15 cellular contexts compared by ENCODE assay signal in the genomic region with DNA sequence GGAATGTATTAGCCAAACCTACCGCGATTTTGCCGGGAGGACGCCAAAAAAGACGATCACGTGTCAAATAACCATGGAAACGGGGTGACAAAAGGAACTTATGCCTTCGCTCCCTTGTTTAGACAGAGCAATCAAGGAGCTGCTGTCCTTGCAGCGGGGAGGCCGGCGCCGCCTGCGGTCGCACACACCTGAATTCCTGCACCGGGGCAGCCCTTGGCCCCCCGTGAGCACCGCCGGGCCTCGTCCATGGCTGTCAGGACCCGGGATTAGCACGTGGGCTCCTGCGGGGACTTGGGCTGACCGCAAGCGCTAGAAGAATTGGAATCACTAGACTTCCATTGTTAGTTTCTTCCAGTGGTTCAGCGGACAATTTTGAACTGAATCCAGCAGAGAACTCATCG.
DNase-seq lines count a peak whose midpoint lies in the region; ATAC-seq lines count a peak whose summit lies in the region.
"Had no signal": no experiment of that assay in that cellular context is flagged by ENCODE, and none has a peak within 500 bp of the region (broad histone marks: within the 10 kb centered on the region; RNA-seq: fewer than 3 reads in every experiment).

No MANE protein-coding gene starts in this region.

- intact Hi-C loops in right cardiac atrium (cut with DNase I) (no loop called here), Right ventricle myocardium superior (cut with DNase I) (no loop called here)

- H3K14ac ChIP-seq in neuronal stem cell (ENCODE audit: low read length) = no peak overlapping the region

- H3K9ac ChIP-seq in neuronal stem cell (ENCODE audit: low read depth, low read length, poor library complexity) (no peak overlapping the region), Karpas-422 (ENCODE audit: low read length) (no peak overlapping the region)

- H4K91ac ChIP-seq in neuronal stem cell (ENCODE audit: low read depth, low read length, poor library complexity) = no peak overlapping the region

- H3K4me1 ChIP-seq in right cardiac atrium (ENCODE audit: control insufficient read depth, insufficient read depth, low read length) = peaks cover 3% of the 10 kb centered on the region
- peaks cover 2 to 5% of the 10 kb centered on the region in 2 donors for H3K4me1 ChIP-seq in neuronal stem cell (ENCODE audit: control insufficient read depth in 2 of 2, insufficient read depth in 1 of 2, low read depth in 1 of 2, low read length in 2 of 2)
- no peaks in the 10 kb centered on the region for H3K4me1 ChIP-seq in Karpas-422 (ENCODE audit: low read length)

- peak overlapping the region; percentile 58 for H3K4me2 ChIP-seq in neuronal stem cell (ENCODE audit: insufficient read depth, low read length, poor library complexity, severe bottlenecking)
- H3K4me2 ChIP-seq in Karpas-422 (ENCODE audit: low read depth, low read length, poor library complexity, severe bottlenecking) = no peak overlapping the region
- H3K4me2 ChIP-seq: A549 had no signal

- H2BK5ac ChIP-seq in neuronal stem cell (ENCODE audit: low read length) = no peak overlapping the region

- H3K27ac ChIP-seq in right cardiac atrium (ENCODE audit: low read length) (no peak overlapping the region), neuronal stem cell (replicated peaks; ENCODE audit: low read length) (no peak overlapping the region), Karpas-422 (ENCODE audit: low read length) (no peak overlapping the region)
- H3K27ac ChIP-seq: A549, upper lobe of left lung had no signal

- H3K79me1 ChIP-seq in neuronal stem cell (ENCODE audit: low read depth, low read length) = no peaks in the 10 kb centered on the region

- 16% methylated on average over 26 of the region's 26 CpGs for WGBS in right cardiac atrium
- no CpG with 5 or more reads among the region's 26 CpGs for WGBS in neuronal stem cell (ENCODE audit: extremely low coverage in 2 of 2, insufficient read length in 2 of 2, insufficient replicate concordance in 1 of 2), 2 donors

- no peak overlapping the region for H2BK120ac ChIP-seq in neuronal stem cell (ENCODE audit: low read depth, low read length)

- H3K23ac ChIP-seq in neuronal stem cell (ENCODE audit: low read depth, low read length, poor library complexity) = no peak overlapping the region

- ATAC-seq in right cardiac atrium (peak; percentile 29 to 68), Right ventricle myocardium superior (ENCODE audit: poor library complexity) (no peak), GM21528 (IDR thresholded peaks at IDR 0.05; ENCODE audit: low FRiP score, unreplicated experiment) (no peak), HG02759 (IDR thresholded peaks at IDR 0.05; ENCODE audit: unreplicated experiment) (no peak)
- ATAC-seq: A549; activated T-helper 17 cell treated with anti-CD3 and anti-CD28 coated beads, Interleukin-2, amount 50 U/mL, for 72 hours had no signal

- H3K4ac ChIP-seq in neuronal stem cell (ENCODE audit: low read length) = no peak overlapping the region

- no peak overlapping the region for H4K8ac ChIP-seq in neuronal stem cell (ENCODE audit: low read depth, low read length)

- H3K36me3 ChIP-seq in neuronal stem cell (replicated peaks in 1 of 2; ENCODE audit: control insufficient read depth in 2 of 2, insufficient read depth in 2 of 2, low read length in 2 of 2) (no peaks in the 10 kb centered on the region), Karpas-422 (ENCODE audit: insufficient read depth, low read length) (no peaks in the 10 kb centered on the region)
- H3K36me3 ChIP-seq: upper lobe of left lung had no signal

- H3K27me3 ChIP-seq in right cardiac atrium (ENCODE audit: control insufficient read depth, insufficient read depth) (no peaks in the 10 kb centered on the region), neuronal stem cell (ENCODE audit: control insufficient read depth in 3 of 3, insufficient read depth in 3 of 3, low read depth in 1 of 3, low read length in 3 of 3) (peaks cover 0 to 27% (median 0%) of the 10 kb centered on the region in 3 experiments), Karpas-422 (ENCODE audit: low read length) (no peaks in the 10 kb centered on the region)

- DNase-seq in right cardiac atrium (peak; percentile 22 to 60 (median 58)), Right ventricle myocardium superior (no peak), globus pallidus (ENCODE audit: low spot score) (peak; percentile 41), neuronal stem cell (ENCODE audit: low spot score) (peak; percentile 73), Karpas-422 (no peak), MV-4-11 (lab: John Stamatoyannopoulos, UW) (no peak)
- DNase-seq: activated CD4-positive, CD25-positive, alpha-beta regulatory T cell treated with anti-CD3 and anti-CD28 coated beads, Interleukin-2, amount 50 U/mL, for 72 hours; cortex of kidney; NCI-H2171 treated with DMSO at 0.1 percent for 48 hours; SHP77 treated with DMSO at 0.1 percent for 48 hours had no signal

- no peak overlapping the region for H2AK5ac ChIP-seq in neuronal stem cell (ENCODE audit: low read depth, low read length)

- H2AFZ ChIP-seq in neuronal stem cell (ENCODE audit: low read length) = peak overlapping the region; percentile 76
- no peak overlapping the region for H2AFZ ChIP-seq in Karpas-422 (ENCODE audit: low read length)

- H4K20me1 ChIP-seq in Karpas-422 (ENCODE audit: insufficient read depth, low read depth, low read length) = no peaks in the 10 kb centered on the region

- H2BK12ac ChIP-seq in neuronal stem cell (ENCODE audit: low read length) = no peak overlapping the region

- peak overlapping the region; percentile 15 for H3K4me3 ChIP-seq in right cardiac atrium (ENCODE audit: low read length)
- no peak overlapping the region for H3K4me3 ChIP-seq in neuronal stem cell (ENCODE audit: low read length in 2 of 2)
- no peak overlapping the region for H3K4me3 ChIP-seq in Karpas-422 (ENCODE audit: low read length)
- H3K4me3 ChIP-seq: A549 had no signal

- H3K79me2 ChIP-seq in Karpas-422 (ENCODE audit: low read length) = no peaks in the 10 kb centered on the region

- no peak overlapping the region for H2BK15ac ChIP-seq in neuronal stem cell (ENCODE audit: low read length)

- H3K9me3 ChIP-seq in right cardiac atrium (ENCODE audit: control insufficient read depth, low read length) (no peaks in the 10 kb centered on the region), neuronal stem cell (replicated peaks in 1 of 2; ENCODE audit: control insufficient read depth in 2 of 2, insufficient read depth in 1 of 2, low read depth in 1 of 2, low read length in 2 of 2) (no peaks in the 10 kb centered on the region), Karpas-422 (ENCODE audit: low read length) (no peaks in the 10 kb centered on the region)
- H3K9me3 ChIP-seq: A549, upper lobe of left lung had no signal

- H3K9me2 ChIP-seq in Karpas-422 (replicated peaks; ENCODE audit: insufficient read depth, low read length) = no peaks in the 10 kb centered on the region

- peak overlapping the region; percentile 50 for H3K18ac ChIP-seq in neuronal stem cell (ENCODE audit: low read length)

Comparison
In these comparisons a context has a peak if more than half of its experiments do, and no peak if none do; other contexts are left out.
1. ATAC-seq: peak in right cardiac atrium (2 of 2); none in Right ventricle myocardium superior (single experiment), GM21528 (single experiment) and HG02759 (single experiment).
2. DNase-seq: peak in right cardiac atrium (3 of 3), globus pallidus (single experiment) and neuronal stem cell (single experiment); none in Right ventricle myocardium superior (single experiment), Karpas-422 (single experiment) and MV-4-11 (single experiment).